Comparison of ENCODE assay signal across 23 cellular contexts in the genomic region with DNA sequence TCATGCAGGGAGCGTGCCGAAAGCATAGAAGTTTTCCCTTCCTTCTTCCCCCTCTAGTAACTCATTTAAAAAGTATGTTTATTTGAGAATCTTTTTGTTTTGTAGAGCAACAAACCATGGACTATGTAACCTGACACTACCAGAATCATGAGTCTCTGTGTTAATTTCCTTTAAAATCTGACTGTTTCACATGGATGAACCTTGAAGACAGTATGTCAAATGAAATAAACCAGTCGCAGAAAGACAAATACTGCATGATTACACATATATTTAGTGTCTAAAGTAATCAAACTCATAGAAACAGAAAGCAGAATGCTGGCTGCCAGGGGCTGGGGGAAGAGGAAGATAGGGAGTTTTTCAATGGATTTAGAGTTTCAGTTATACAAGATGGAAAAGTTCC. TPM values are rescaled to one million over a fixed set of nuclear protein-coding genes. Genes with fewer than 3 reads are reported as not detected.
DNase-seq lines count a peak whose midpoint lies in the region; ATAC-seq and TF ChIP-seq lines count a peak whose summit lies in the region.
"Had no signal": no experiment of that assay in that cellular context is flagged by ENCODE, and none has a peak within 500 bp of the region (broad histone marks: within the 10 kb centered on the region; RNA-seq: fewer than 3 reads in every experiment).

No MANE protein-coding gene starts in this region.

- 88 to 93% methylated on average over 3 of the region's 3 CpGs for WGBS in lower leg skin, 2 donors

- TF ChIP-seq POLR2A in lower leg skin (IDR thresholded peaks at IDR 0.05): no peak

- H3K36me3 ChIP-seq in brain microvascular endothelial cell (replicated peaks): no peaks in the 10 kb centered on the region
- H3K36me3 ChIP-seq: thoracic aorta had no signal

- in situ Hi-C loops in brain microvascular endothelial cell (cut with HindIII; ENCODE audit: low pct_ligation_motif_present, low sequenced_read_pairs): no loop called here

- H3K27me3 ChIP-seq in brain microvascular endothelial cell (replicated peaks): no peaks in the 10 kb centered on the region
- H3K27me3 ChIP-seq: dorsolateral prefrontal cortex had no signal

- ATAC-seq in SK-N-SH treated with all-trans-retinoic acid at 6 μM for 48 hours (peak; percentile 81), HG03571 (IDR thresholded peaks at IDR 0.05; ENCODE audit: unreplicated experiment) (no peak)
- ATAC-seq: lower lobe of right lung; Panc1; stimulated activated memory B cell treated with anti-CD40 and anti-IgM and Interleukin-4, amounts not matched to agents 10 μg/mL and 1 μg/mL and 100 μg/mL, for 72 hours had no signal

- intact Hi-C loops in lower leg skin (cut with DNase I; ENCODE audit: low total_unique reads): no loop called here

- no peak overlapping the region for H3K27ac ChIP-seq in brain microvascular endothelial cell
- H3K27ac ChIP-seq: dorsolateral prefrontal cortex, KMS-11, lower lobe of right lung, thoracic aorta, WERI-Rb-1 had no signal

- DNase-seq in HCEC 1CT: peak; percentile 17
- DNase-seq in dedifferentiated amniotic fluid mesenchymal stem cell (ENCODE audit: extremely low spot score): peak; percentile 62
- DNase-seq in myocyte (ENCODE audit: low read depth): peak; percentile 18
- DNase-seq in SW 1271 (lab: John Stamatoyannopoulos, UW): no peak
- DNase-seq in lower leg skin (ENCODE audit: low spot score in 2 of 2): no peak
- no peak for DNase-seq in brain microvascular endothelial cell
- DNase-seq: activated CD4-positive, alpha-beta T cell treated with anti-CD3 and anti-CD28 coated beads, Interleukin-2, amount 50 U/mL, for 4 hours; activated CD8-positive, alpha-beta memory T cell treated with anti-CD3 and anti-CD28 coated beads, Interleukin-2, amount 50 U/mL, for 4 hours; activated effector memory CD4-positive, alpha-beta T cell treated with Interleukin-2 at 50 U/mL for 16 hours; dorsolateral prefrontal cortex; GDM1; islet precursor cell; lower lobe of right lung; NCI-H187; NCI-H226; small intestine; WERI-Rb-1 had no signal

- no peak for TF ChIP-seq CTCF in lower leg skin (IDR thresholded peaks at IDR 0.05)
- no peak for TF ChIP-seq CTCF in brain microvascular endothelial cell (IDR thresholded peaks at IDR 0.05; ENCODE audit: low read depth, low read length, missing control alignments)

- no peak overlapping the region for H3K4me3 ChIP-seq in lower leg skin (ENCODE audit: low read depth, poor library complexity, severe bottlenecking)
- H3K4me3 ChIP-seq in brain microvascular endothelial cell (ENCODE audit: low read depth, low read length): no peak overlapping the region
- H3K4me3 ChIP-seq: dorsolateral prefrontal cortex, lower lobe of right lung, thoracic aorta had no signal

TF ChIP-seq in SK-N-SH treated with all-trans-retinoic acid at 6 μM for 48 hours, 23 proteins besides CTCF, POLR2A, EP300 and RAD21:
- TF ChIP-seq ZFP3 (CRISPR knock-in tag; IDR thresholded peaks at IDR 0.05) (no peak), ARNTL (CRISPR knock-in tag; IDR thresholded peaks at IDR 0.05; ENCODE audit: borderline replicate concordance, low read depth) (no peak), ZNF565 (CRISPR knock-in tag; conservative IDR thresholded peaks at IDR 0.05; ENCODE audit: low read depth) (no peak), SNAI2 (CRISPR knock-in tag; IDR thresholded peaks at IDR 0.05) (no peak), ISL1 (CRISPR knock-in tag; IDR thresholded peaks at IDR 0.05) (no peak), TCF4 (CRISPR knock-in tag; IDR thresholded peaks at IDR 0.05; ENCODE audit: borderline replicate concordance) (no peak), ZC3H10 (CRISPR knock-in tag; IDR thresholded peaks at IDR 0.05) (no peak), PPARA (CRISPR knock-in tag; IDR thresholded peaks at IDR 0.05; ENCODE audit: borderline replicate concordance) (no peak)
- TF ChIP-seq, protein P1, sequence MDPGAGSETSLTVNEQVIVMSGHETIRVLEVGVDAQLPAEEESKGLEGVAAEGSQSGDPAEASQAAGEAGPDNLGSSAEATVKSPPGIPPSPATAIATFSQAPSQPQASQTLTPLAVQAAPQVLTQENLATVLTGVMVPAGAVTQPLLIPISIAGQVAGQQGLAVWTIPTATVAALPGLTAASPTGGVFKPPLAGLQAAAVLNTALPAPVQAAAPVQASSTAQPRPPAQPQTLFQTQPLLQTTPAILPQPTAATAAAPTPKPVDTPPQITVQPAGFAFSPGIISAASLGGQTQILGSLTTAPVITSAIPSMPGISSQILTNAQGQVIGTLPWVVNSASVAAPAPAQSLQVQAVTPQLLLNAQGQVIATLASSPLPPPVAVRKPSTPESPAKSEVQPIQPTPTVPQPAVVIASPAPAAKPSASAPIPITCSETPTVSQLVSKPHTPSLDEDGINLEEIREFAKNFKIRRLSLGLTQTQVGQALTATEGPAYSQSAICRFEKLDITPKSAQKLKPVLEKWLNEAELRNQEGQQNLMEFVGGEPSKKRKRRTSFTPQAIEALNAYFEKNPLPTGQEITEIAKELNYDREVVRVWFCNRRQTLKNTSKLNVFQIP (CRISPR knock-in tag; IDR thresholded peaks at IDR 0.05; ENCODE audit: borderline replicate concordance, low read depth): no peak
- TF ChIP-seq, protein P2, sequence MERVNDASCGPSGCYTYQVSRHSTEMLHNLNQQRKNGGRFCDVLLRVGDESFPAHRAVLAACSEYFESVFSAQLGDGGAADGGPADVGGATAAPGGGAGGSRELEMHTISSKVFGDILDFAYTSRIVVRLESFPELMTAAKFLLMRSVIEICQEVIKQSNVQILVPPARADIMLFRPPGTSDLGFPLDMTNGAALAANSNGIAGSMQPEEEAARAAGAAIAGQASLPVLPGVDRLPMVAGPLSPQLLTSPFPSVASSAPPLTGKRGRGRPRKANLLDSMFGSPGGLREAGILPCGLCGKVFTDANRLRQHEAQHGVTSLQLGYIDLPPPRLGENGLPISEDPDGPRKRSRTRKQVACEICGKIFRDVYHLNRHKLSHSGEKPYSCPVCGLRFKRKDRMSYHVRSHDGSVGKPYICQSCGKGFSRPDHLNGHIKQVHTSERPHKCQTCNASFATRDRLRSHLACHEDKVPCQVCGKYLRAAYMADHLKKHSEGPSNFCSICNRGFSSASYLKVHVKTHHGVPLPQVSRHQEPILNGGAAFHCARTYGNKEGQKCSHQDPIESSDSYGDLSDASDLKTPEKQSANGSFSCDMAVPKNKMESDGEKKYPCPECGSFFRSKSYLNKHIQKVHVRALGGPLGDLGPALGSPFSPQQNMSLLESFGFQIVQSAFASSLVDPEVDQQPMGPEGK (CRISPR knock-in tag; IDR thresholded peaks at IDR 0.05; ENCODE audit: borderline replicate concordance): no peak
- TF ChIP-seq, protein P3, sequence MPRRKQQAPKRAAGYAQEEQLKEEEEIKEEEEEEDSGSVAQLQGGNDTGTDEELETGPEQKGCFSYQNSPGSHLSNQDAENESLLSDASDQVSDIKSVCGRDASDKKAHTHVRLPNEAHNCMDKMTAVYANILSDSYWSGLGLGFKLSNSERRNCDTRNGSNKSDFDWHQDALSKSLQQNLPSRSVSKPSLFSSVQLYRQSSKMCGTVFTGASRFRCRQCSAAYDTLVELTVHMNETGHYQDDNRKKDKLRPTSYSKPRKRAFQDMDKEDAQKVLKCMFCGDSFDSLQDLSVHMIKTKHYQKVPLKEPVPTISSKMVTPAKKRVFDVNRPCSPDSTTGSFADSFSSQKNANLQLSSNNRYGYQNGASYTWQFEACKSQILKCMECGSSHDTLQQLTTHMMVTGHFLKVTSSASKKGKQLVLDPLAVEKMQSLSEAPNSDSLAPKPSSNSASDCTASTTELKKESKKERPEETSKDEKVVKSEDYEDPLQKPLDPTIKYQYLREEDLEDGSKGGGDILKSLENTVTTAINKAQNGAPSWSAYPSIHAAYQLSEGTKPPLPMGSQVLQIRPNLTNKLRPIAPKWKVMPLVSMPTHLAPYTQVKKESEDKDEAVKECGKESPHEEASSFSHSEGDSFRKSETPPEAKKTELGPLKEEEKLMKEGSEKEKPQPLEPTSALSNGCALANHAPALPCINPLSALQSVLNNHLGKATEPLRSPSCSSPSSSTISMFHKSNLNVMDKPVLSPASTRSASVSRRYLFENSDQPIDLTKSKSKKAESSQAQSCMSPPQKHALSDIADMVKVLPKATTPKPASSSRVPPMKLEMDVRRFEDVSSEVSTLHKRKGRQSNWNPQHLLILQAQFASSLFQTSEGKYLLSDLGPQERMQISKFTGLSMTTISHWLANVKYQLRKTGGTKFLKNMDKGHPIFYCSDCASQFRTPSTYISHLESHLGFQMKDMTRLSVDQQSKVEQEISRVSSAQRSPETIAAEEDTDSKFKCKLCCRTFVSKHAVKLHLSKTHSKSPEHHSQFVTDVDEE (CRISPR knock-in tag; IDR thresholded peaks at IDR 0.05): no peak
- TF ChIP-seq, protein P4, sequence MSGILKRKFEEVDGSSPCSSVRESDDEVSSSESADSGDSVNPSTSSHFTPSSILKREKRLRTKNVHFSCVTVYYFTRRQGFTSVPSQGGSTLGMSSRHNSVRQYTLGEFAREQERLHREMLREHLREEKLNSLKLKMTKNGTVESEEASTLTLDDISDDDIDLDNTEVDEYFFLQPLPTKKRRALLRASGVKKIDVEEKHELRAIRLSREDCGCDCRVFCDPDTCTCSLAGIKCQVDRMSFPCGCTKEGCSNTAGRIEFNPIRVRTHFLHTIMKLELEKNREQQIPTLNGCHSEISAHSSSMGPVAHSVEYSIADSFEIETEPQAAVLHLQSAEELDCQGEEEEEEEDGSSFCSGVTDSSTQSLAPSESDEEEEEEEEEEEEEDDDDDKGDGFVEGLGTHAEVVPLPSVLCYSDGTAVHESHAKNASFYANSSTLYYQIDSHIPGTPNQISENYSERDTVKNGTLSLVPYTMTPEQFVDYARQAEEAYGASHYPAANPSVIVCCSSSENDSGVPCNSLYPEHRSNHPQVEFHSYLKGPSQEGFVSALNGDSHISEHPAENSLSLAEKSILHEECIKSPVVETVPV (CRISPR knock-in tag; IDR thresholded peaks at IDR 0.05): no peak

RNA-seq across cellular contexts. Expression of a gene that starts 32.3 kb away (rescaled TPM):
- 38.5 and 46.6 TPM in 2 replicates for total RNA-seq in myocyte
- polyA plus RNA-seq in myocyte (2012): 14.1 TPM
- 10 to 100 TPM; 26.0 to 53.2 (median 40.4) TPM for total RNA-seq in lower leg skin

Comparison
In these comparisons a context has a peak if more than half of its experiments do, and no peak if none do; other contexts are left out.
1. DNase-seq: peak in HCEC 1CT (single experiment), dedifferentiated amniotic fluid mesenchymal stem cell (single experiment) and myocyte (single experiment); none in SW 1271 (0 of 2), lower leg skin (0 of 2) and brain microvascular endothelial cell (single experiment).